ENCODE assay signal across 1 cellular context in the genomic region with DNA sequence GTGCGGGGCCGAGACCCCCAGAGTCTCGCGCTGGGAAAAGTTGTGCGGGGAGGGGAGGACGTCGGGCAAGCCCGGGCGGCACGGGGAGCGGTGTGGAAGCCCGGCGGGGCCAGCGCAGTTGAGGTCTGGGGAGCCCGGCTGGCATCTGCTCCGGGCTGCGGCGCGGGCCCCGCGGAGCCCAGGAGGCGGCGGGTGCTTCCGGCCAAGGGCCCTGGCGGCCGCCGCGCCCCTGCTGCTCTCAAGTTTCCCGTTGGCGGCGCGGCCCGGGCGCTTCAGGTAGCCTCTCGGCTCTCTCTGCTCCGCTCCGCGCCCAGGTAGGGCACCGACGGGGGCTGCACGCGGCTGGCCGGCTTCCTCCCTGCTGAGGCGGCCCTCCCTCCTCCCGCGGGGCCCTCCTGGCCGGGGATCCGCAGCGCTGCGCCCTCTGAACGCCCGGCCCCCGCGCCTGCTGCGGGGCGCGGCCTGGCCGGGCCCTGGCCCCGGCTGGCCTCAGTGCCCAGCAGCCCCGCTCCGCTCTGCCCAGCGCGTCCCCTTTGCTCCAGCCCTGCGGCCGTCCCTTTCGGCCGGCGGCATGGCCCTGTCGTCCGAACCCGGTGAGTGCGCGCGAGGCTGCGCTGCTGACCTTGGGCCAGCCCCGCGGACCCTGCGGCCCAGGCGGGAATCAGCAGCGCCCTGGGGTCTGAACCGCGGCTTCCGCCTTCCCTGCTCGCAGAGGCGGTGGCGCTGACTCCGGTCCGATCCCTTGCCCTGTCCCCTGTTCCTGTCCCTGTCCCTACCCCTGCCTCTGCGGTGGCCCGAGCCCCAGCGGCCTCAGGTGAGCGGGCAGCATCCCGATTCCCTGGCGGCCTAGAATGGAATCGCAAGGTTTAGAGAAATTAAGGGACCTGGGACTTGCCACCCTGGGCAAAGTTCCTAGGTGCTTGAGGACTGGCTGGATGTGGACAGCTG.
A peak's percentile ranks its signal among the peaks of the same experiment; 100 is the strongest.
TF ChIP-seq lines count a peak whose summit lies in the region.

No MANE protein-coding gene starts in this region.

TF ChIP-seq in HepG2, 621 proteins besides CTCF, POLR2A, EP300 and RAD21 (continued from another document):
- TF ChIP-seq, protein P1, sequence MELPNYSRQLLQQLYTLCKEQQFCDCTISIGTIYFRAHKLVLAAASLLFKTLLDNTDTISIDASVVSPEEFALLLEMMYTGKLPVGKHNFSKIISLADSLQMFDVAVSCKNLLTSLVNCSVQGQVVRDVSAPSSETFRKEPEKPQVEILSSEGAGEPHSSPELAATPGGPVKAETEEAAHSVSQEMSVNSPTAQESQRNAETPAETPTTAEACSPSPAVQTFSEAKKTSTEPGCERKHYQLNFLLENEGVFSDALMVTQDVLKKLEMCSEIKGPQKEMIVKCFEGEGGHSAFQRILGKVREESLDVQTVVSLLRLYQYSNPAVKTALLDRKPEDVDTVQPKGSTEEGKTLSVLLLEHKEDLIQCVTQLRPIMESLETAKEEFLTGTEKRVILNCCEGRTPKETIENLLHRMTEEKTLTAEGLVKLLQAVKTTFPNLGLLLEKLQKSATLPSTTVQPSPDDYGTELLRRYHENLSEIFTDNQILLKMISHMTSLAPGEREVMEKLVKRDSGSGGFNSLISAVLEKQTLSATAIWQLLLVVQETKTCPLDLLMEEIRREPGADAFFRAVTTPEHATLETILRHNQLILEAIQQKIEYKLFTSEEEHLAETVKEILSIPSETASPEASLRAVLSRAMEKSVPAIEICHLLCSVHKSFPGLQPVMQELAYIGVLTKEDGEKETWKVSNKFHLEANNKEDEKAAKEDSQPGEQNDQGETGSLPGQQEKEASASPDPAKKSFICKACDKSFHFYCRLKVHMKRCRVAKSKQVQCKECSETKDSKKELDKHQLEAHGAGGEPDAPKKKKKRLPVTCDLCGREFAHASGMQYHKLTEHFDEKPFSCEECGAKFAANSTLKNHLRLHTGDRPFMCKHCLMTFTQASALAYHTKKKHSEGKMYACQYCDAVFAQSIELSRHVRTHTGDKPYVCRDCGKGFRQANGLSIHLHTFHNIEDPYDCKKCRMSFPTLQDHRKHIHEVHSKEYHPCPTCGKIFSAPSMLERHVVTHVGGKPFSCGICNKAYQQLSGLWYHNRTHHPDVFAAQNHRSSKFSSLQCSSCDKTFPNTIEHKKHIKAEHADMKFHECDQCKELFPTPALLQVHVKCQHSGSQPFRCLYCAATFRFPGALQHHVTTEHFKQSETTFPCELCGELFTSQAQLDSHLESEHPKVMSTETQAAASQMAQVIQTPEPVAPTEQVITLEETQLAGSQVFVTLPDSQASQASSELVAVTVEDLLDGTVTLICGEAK (IDR thresholded peaks at IDR 0.05) = no peak
- TF ChIP-seq, protein P1 (CRISPR knock-in tag; IDR thresholded peaks at IDR 0.05) = no peak
- TF ChIP-seq ZNF703 (CRISPR knock-in tag; IDR thresholded peaks at IDR 0.05; ENCODE audit: borderline replicate concordance) (no peak), ZNF12 (CRISPR knock-in tag; IDR thresholded peaks at IDR 0.05) (0 out of 2 replicates have a peak, but pooled peaks have one; percentile 38), ZNF256 (CRISPR knock-in tag; conservative IDR thresholded peaks at IDR 0.05) (no peak), ZNF891 (CRISPR knock-in tag; IDR thresholded peaks at IDR 0.05) (no peak)
- TF ChIP-seq, protein P2, sequence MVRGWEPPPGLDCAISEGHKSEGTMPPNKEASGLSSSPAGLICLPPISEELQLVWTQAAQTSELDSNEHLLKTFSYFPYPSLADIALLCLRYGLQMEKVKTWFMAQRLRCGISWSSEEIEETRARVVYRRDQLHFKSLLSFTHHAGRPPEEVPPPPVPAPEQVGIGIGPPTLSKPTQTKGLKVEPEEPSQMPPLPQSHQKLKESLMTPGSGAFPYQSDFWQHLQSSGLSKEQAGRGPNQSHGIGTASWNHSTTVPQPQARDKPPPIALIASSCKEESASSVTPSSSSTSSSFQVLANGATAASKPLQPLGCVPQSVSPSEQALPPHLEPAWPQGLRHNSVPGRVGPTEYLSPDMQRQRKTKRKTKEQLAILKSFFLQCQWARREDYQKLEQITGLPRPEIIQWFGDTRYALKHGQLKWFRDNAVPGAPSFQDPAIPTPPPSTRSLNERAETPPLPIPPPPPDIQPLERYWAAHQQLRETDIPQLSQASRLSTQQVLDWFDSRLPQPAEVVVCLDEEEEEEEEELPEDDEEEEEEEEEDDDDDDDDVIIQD (CRISPR knock-in tag; IDR thresholded peaks at IDR 0.05; ENCODE audit: low read depth) = no peak
- TF ChIP-seq, protein P3, sequence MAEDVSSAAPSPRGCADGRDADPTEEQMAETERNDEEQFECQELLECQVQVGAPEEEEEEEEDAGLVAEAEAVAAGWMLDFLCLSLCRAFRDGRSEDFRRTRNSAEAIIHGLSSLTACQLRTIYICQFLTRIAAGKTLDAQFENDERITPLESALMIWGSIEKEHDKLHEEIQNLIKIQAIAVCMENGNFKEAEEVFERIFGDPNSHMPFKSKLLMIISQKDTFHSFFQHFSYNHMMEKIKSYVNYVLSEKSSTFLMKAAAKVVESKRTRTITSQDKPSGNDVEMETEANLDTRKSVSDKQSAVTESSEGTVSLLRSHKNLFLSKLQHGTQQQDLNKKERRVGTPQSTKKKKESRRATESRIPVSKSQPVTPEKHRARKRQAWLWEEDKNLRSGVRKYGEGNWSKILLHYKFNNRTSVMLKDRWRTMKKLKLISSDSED (CRISPR knock-in tag; IDR thresholded peaks at IDR 0.05) = no peak
